Comparison of ENCODE assay signal across 8 cellular contexts in the genomic region with DNA sequence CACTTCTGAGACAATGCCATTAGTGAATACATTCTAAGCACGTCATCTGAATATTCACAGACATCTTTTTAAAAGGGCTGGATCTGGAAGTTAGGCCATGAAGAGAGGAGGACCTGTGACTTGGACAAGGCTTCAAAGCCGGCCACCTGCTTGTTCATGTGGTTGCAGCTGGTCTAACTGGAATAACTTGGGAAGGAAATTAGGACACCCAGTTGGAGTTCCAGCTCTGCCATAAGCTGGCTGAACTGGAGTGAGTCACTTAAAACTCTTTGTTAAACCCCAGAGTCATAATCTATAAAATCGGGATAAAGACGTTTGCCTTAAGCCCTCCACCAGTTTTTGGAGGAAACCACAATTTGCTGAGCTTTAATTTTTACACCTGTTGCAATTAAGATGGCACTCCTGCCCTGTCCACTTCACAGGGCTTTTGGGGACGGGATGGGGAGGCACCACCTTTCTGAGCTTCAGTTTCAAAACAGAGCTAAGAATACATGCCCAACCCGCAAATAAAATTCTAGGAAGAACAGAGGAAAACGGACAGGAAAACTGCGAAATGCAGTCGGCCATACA. TPM values are rescaled to one million over a fixed set of nuclear protein-coding genes. Genes with fewer than 3 reads are reported as not detected.
DNase-seq lines count a peak whose midpoint lies in the region; ATAC-seq and TF ChIP-seq lines count a peak whose summit lies in the region.

No MANE protein-coding gene starts in this region.

- peaks cover 9% of the 10 kb centered on the region for H3K79me2 ChIP-seq in fibroblast of lung (ENCODE audit: control insufficient read depth, insufficient read depth, low read length)

- H3K9me3 ChIP-seq in fibroblast of lung (ENCODE audit: control insufficient read depth, insufficient read depth, low read depth, low read length), result no peaks in the 10 kb centered on the region
- H3K9me3 ChIP-seq in psoas muscle, result no peaks in the 10 kb centered on the region

- DNase-seq in ACHN (peak; percentile 15), RPMI8226 (peak; percentile 18), fibroblast of lung (ENCODE audit: low read depth in 2 of 2) (peak in 1 of 2 donors; percentile 6), psoas muscle (no peak), NCI-H1092 (lab: John Stamatoyannopoulos, UW) (no peak), GM19238 (ENCODE audit: insufficient read length, low spot score) (no peak)

- no peak overlapping the region for H3K27ac ChIP-seq in fibroblast of lung (ENCODE audit: insufficient read depth, low read length)
- H3K27ac ChIP-seq in psoas muscle, result peak overlapping the region; percentile 99

- 15 to 27% (median 19%) methylated on average over 9 of the region's 9 CpGs for WGBS in psoas muscle, 3 donors

- H3K4me1 ChIP-seq in fibroblast of lung (ENCODE audit: control insufficient read depth, extremely low read depth, insufficient read depth, low read length) (no peaks in the 10 kb centered on the region), psoas muscle (peaks cover 22% of the 10 kb centered on the region)

- intact Hi-C loops in psoas muscle (cut with DNase I), result loop anchor here (2.0 to 10.0 kb wide), 2 partner anchors 81 to 87 kb away; a partner anchor contains a TSS

- H3K9ac ChIP-seq in fibroblast of lung (ENCODE audit: insufficient read depth, low read length), result no peak overlapping the region

- H3K27me3 ChIP-seq in fibroblast of lung (ENCODE audit: control insufficient read depth, insufficient read depth, low read length) (no peaks in the 10 kb centered on the region), psoas muscle (ENCODE audit: insufficient read depth in 3 of 3, low read length in 2 of 3) (no peaks in the 10 kb centered on the region)

- H2AFZ ChIP-seq in fibroblast of lung (ENCODE audit: low read length), result peak overlapping the region; percentile 88

- in situ Hi-C loops in ACHN (cut with HindIII; ENCODE audit: low pct_ligation_motif_present, low pct_unique_long_range_greater_than_20kb, low sequenced_read_pairs), result no loop called here

- no peak for TF ChIP-seq CTCF in fibroblast of lung (conservative IDR thresholded peaks at IDR 0.05 in 1 of 2, IDR thresholded peaks at IDR 0.05 in 1 of 2; ENCODE audit: low read depth in 1 of 2, low read length in 2 of 2)
- no peak for TF ChIP-seq CTCF in psoas muscle (IDR thresholded peaks at IDR 0.05)

- no peaks in the 10 kb centered on the region for H4K20me1 ChIP-seq in fibroblast of lung (ENCODE audit: control insufficient read depth, extremely low read depth, insufficient read depth, low read length)

- H3K4me2 ChIP-seq in fibroblast of lung (ENCODE audit: extremely low read depth, insufficient read depth, low read length), result peak overlapping the region; percentile 67

- H3K4me3 ChIP-seq in fibroblast of lung (replicated peaks in 1 of 4; ENCODE audit: control extremely low read depth in 1 of 4, insufficient read depth in 1 of 4, low read depth in 3 of 4, low read length in 4 of 4), result peak overlapping the region; percentile 50 to 88 (median 72)
- peak overlapping the region; percentile 99 for H3K4me3 ChIP-seq in psoas muscle

- ATAC-seq in GM19395 (IDR thresholded peaks at IDR 0.05; ENCODE audit: unreplicated experiment) (peak; percentile 1), psoas muscle (peak; percentile 33 to 67 (median 50)), HG03108 (IDR thresholded peaks at IDR 0.05; ENCODE audit: unreplicated experiment) (no peak)

- H3K36me3 ChIP-seq in fibroblast of lung (ENCODE audit: control insufficient read depth, insufficient read depth, low read length), result no peaks in the 10 kb centered on the region
- H3K36me3 ChIP-seq in psoas muscle (ENCODE audit: insufficient read depth in 1 of 2, low read depth in 1 of 2), result peaks cover 0 to 1% of the 10 kb centered on the region in 2 donors

RNA-seq across cellular contexts. Expression of a gene that starts 0.5 kb away (rescaled TPM):
- total RNA-seq in fibroblast of lung (24.9 and 27.9 TPM in 2 replicates), psoas muscle (10 to 100 TPM; 19.6 to 31.1 (median 28.5) TPM)
- polyA plus RNA-seq in fibroblast of lung (13.1 and 18.8 TPM in 2 replicates), psoas muscle (10 to 100 TPM in 1 of 3 donors, 1 to 10 TPM in 2; 5.2 to 19.4 (median 8.8) TPM)
- polyA plus RNA-seq in fibroblast of lung (2012), result 8.4 and 12.7 TPM in 2 replicates
- 3.1 and 4.9 TPM in 2 replicates for polyA minus RNA-seq in fibroblast of lung (ENCODE audit: low replicate concordance)

Comparison
In these comparisons a context has a peak if more than half of its experiments do, and no peak if none do; other contexts are left out.
1. DNase-seq: peak in ACHN (single experiment) and RPMI8226 (single experiment); none in psoas muscle (0 of 2), NCI-H1092 (single experiment) and GM19238 (single experiment).